18 cellular contexts compared by ENCODE assay signal in genomic region chr7:1232103-1232466, GRCh38. TPM values are rescaled to one million over a fixed set of nuclear protein-coding genes. Genes with fewer than 3 reads are reported as not detected.
DNase-seq lines count a peak whose midpoint lies in the region; ATAC-seq lines count a peak whose summit lies in the region.
"Had no signal": no experiment of that assay in that cellular context is flagged by ENCODE, and none has a peak within 500 bp of the region (broad histone marks: within the 10 kb centered on the region; RNA-seq: fewer than 3 reads in every experiment).

No MANE protein-coding gene starts in this region.

- peak overlapping the region; percentile 69 for H3K27ac Mint-ChIP-seq in activated naive CD8-positive, alpha-beta T cell treated with anti-CD3 and anti-CD28 coated beads, Interleukin-2, amount 10 ng/mL, durations not matched to agents 7 days and 5 days
- peak overlapping the region in 1 of 2 donors; percentile 37 for H3K27ac Mint-ChIP-seq in natural killer cell treated with Interleukin-12 subunit alpha and Interleukin-12 subunit beta and Interleukin-15 and Interleukin-18, amount 100 ng/mL, for 72 hours

- H3K4me3 Mint-ChIP-seq in activated naive CD8-positive, alpha-beta T cell treated with anti-CD3 and anti-CD28 coated beads, Interleukin-2, amount 10 ng/mL, durations not matched to agents 7 days and 5 days = peak overlapping the region; percentile 34
- peak overlapping the region; percentile 26 for H3K4me3 Mint-ChIP-seq in natural killer cell treated with Interleukin-12 subunit alpha and Interleukin-12 subunit beta and Interleukin-15 and Interleukin-18, amount 100 ng/mL, for 72 hours

- peaks cover 59% of the 10 kb centered on the region for H3K27me3 Mint-ChIP-seq in activated naive CD8-positive, alpha-beta T cell treated with anti-CD3 and anti-CD28 coated beads, Interleukin-2, amount 10 ng/mL, durations not matched to agents 7 days and 5 days
- H3K27me3 Mint-ChIP-seq in natural killer cell treated with Interleukin-12 subunit alpha and Interleukin-12 subunit beta and Interleukin-15 and Interleukin-18, amount 100 ng/mL, for 72 hours = peaks cover 31 to 45% of the 10 kb centered on the region in 2 donors

- H3K9me3 Mint-ChIP-seq in activated naive CD8-positive, alpha-beta T cell treated with anti-CD3 and anti-CD28 coated beads, Interleukin-2, amount 10 ng/mL, durations not matched to agents 7 days and 5 days = no peaks in the 10 kb centered on the region
- H3K9me3 Mint-ChIP-seq in natural killer cell treated with Interleukin-12 subunit alpha and Interleukin-12 subunit beta and Interleukin-15 and Interleukin-18, amount 100 ng/mL, for 72 hours = no peaks in the 10 kb centered on the region

- peaks cover 1% of the 10 kb centered on the region for H3K36me3 Mint-ChIP-seq in activated naive CD8-positive, alpha-beta T cell treated with anti-CD3 and anti-CD28 coated beads, Interleukin-2, amount 10 ng/mL, durations not matched to agents 7 days and 5 days
- H3K36me3 Mint-ChIP-seq in natural killer cell treated with Interleukin-12 subunit alpha and Interleukin-12 subunit beta and Interleukin-15 and Interleukin-18, amount 100 ng/mL, for 72 hours = peaks cover 4% of the 10 kb centered on the region

- POLR2A ChIA-PET in activated naive CD8-positive, alpha-beta T cell treated with anti-CD3 and anti-CD28 coated beads, Interleukin-2, amount 10 ng/mL, durations not matched to agents 7 days and 5 days (lab: Charles Lee) = no interaction called here

- DNase-seq in NCI-H2171 treated with DMSO at 0.1 percent for 48 hours (lab: John Stamatoyannopoulos, UW) (peak; percentile 29), NCI-H2171 (lab: John Stamatoyannopoulos, UW) (no peak), G401 (ENCODE audit: low spot score) (peak; percentile 69), NCI-H2029 (lab: John Stamatoyannopoulos, UW) (no peak), AG08396 (ENCODE audit: low spot score) (no peak), epidermal melanocyte (ENCODE audit: insufficient read length, low spot score) (no peak)
- DNase-seq in activated naive CD8-positive, alpha-beta T cell treated with anti-CD3 and anti-CD28 coated beads, Interleukin-2, amount 10 ng/mL, durations not matched to agents 7 days and 5 days = no peak
- DNase-seq in natural killer cell treated with Interleukin-12 subunit alpha and Interleukin-12 subunit beta and Interleukin-15 and Interleukin-18, amount 100 ng/mL, for 72 hours (ENCODE audit: low spot score) = no peak
- DNase-seq: activated CD8-positive, alpha-beta memory T cell treated with anti-CD3 and anti-CD28 coated beads, Interleukin-2, amount 50 U/mL, for 4 hours; central memory CD4-positive, alpha-beta T cell; EL; foreskin fibroblast; left colon; NCI-H1048; stimulated activated naive CD4-positive, alpha-beta T cell; upper lobe of right lung had no signal

- in situ Hi-C loops in G401 (cut with HindIII; ENCODE audit: low sequenced_read_pairs) = no loop called here

- H3K4me1 Mint-ChIP-seq in activated naive CD8-positive, alpha-beta T cell treated with anti-CD3 and anti-CD28 coated beads, Interleukin-2, amount 10 ng/mL, durations not matched to agents 7 days and 5 days = peaks cover 14% of the 10 kb centered on the region
- H3K4me1 Mint-ChIP-seq in natural killer cell treated with Interleukin-12 subunit alpha and Interleukin-12 subunit beta and Interleukin-15 and Interleukin-18, amount 100 ng/mL, for 72 hours (ENCODE audit: low read depth in 2 of 2) = peaks cover 14 to 16% of the 10 kb centered on the region in 2 donors

- ATAC-seq in activated naive CD8-positive, alpha-beta T cell treated with anti-CD3 and anti-CD28 coated beads, Interleukin-2, amount 10 ng/mL, durations not matched to agents 7 days and 5 days (ENCODE audit: low read depth) = no peak
- ATAC-seq in natural killer cell treated with Interleukin-12 subunit alpha and Interleukin-12 subunit beta and Interleukin-15 and Interleukin-18, amount 100 ng/mL, for 72 hours = no peak
- ATAC-seq: K562, left colon, upper lobe of right lung had no signal

RNA-seq across cellular contexts. Expression of gene UNCX, which starts 0.6 kb away (rescaled TPM):
- 0.10 and 0.25 TPM in 2 replicates for total RNA-seq in G401 (2014; rRNA removed; shearing (Covaris generic))
- not detected for total RNA-seq in activated naive CD8-positive, alpha-beta T cell treated with anti-CD3 and anti-CD28 coated beads, Interleukin-2, amount 10 ng/mL, durations not matched to agents 7 days and 5 days
- total RNA-seq in natural killer cell treated with Interleukin-12 subunit alpha and Interleukin-12 subunit beta and Interleukin-15 and Interleukin-18, amount 100 ng/mL, for 72 hours = not detected
- total RNA-seq: K562, left colon, prostate gland, upper lobe of right lung had no signal

Comparison
In these comparisons a context has a peak if more than half of its experiments do, and no peak if none do; other contexts are left out.
1. DNase-seq: peak in NCI-H2171 treated with DMSO at 0.1 percent for 48 hours (single experiment) and G401 (single experiment); none in NCI-H2171 (single experiment), activated naive CD8-positive, alpha-beta T cell treated with anti-CD3 and anti-CD28 coated beads, Interleukin-2, amount 10 ng/mL, durations not matched to agents 7 days and 5 days (single experiment), natural killer cell treated with Interleukin-12 subunit alpha and Interleukin-12 subunit beta and Interleukin-15 and Interleukin-18, amount 100 ng/mL, for 72 hours (single experiment), NCI-H2029 (single experiment), AG08396 (single experiment) and epidermal melanocyte (single experiment).